In genomic region chr5:42057254-42057690, GRCh38 we compare ENCODE assay signal across 8 cellular contexts.
DNase-seq lines count a peak whose midpoint lies in the region; ATAC-seq and TF ChIP-seq lines count a peak whose summit lies in the region.

No MANE protein-coding gene starts in this region.

- no peaks in the 10 kb centered on the region for H3K79me2 ChIP-seq in neural cell (replicated peaks; ENCODE audit: insufficient read depth, low read length)

- no peaks in the 10 kb centered on the region for H3K9me3 Mint-ChIP-seq in CD4-positive, CD25-positive, alpha-beta regulatory T cell
- no peaks in the 10 kb centered on the region for H3K9me3 Mint-ChIP-seq in activated CD8-positive, alpha-beta T cell treated with anti-CD3 and anti-CD28 coated beads for 36 hours

- H3K27me3 ChIP-seq in CD4-positive, CD25-positive, alpha-beta regulatory T cell (ENCODE audit: control insufficient read depth, insufficient read depth, low read length): no peaks in the 10 kb centered on the region
- H3K27me3 ChIP-seq in neural cell (ENCODE audit: insufficient read depth, low read depth, low read length) (no peaks in the 10 kb centered on the region), upper lobe of right lung (no peaks in the 10 kb centered on the region)

- ATAC-seq in CD4-positive, CD25-positive, alpha-beta regulatory T cell (ENCODE audit: low read depth in 2 of 2): peak; percentile 62 to 72
- peak; percentile 90 for ATAC-seq in GM19035 (IDR thresholded peaks at IDR 0.05; ENCODE audit: unreplicated experiment)
- peak; percentile 97 for ATAC-seq in HG03139 (IDR thresholded peaks at IDR 0.05; ENCODE audit: unreplicated experiment)
- peak; percentile 90 for ATAC-seq in activated CD8-positive, alpha-beta T cell treated with anti-CD3 and anti-CD28 coated beads for 36 hours
- peak; percentile 89 for ATAC-seq in upper lobe of right lung

- no peaks in the 10 kb centered on the region for H4K20me1 ChIP-seq in neural cell (ENCODE audit: insufficient read depth)

- peak; percentile 60 for TF ChIP-seq CTCF in activated CD8-positive, alpha-beta T cell treated with anti-CD3 and anti-CD28 coated beads for 36 hours (IDR thresholded peaks at IDR 0.05)
- TF ChIP-seq CTCF in epithelial cell of esophagus (IDR thresholded peaks at IDR 0.05; ENCODE audit: insufficient read depth, low read depth, low read length, missing control alignments) (peak; percentile 95), neural cell (IDR thresholded peaks at IDR 0.05; ENCODE audit: poor library complexity, severe bottlenecking) (peak; percentile 52), upper lobe of right lung (IDR thresholded peaks at IDR 0.05) (peak; percentile 65)

- no peak overlapping the region for H3K27ac ChIP-seq in CD4-positive, CD25-positive, alpha-beta regulatory T cell (ENCODE audit: insufficient read depth, low read length, poor library complexity, severe bottlenecking)
- no peak overlapping the region for H3K27ac ChIP-seq in neural cell (ENCODE audit: low read length)
- no peak overlapping the region for H3K27ac ChIP-seq in upper lobe of right lung

- CTCF ChIA-PET in activated CD8-positive, alpha-beta T cell treated with anti-CD3 and anti-CD28 coated beads for 36 hours (lab: Charles Lee): interaction anchor here (0.6 to 5.7 kb wide), 45 partner anchors 9 to 833 kb away, joined by 3 to 122 read pairs (median 4); no protein-coding TSS in a partner anchor

- no peak overlapping the region for H3K27ac Mint-ChIP-seq in CD4-positive, CD25-positive, alpha-beta regulatory T cell
- no peak overlapping the region for H3K27ac Mint-ChIP-seq in activated CD8-positive, alpha-beta T cell treated with anti-CD3 and anti-CD28 coated beads for 36 hours

- no peaks in the 10 kb centered on the region for H3K36me3 Mint-ChIP-seq in CD4-positive, CD25-positive, alpha-beta regulatory T cell
- no peaks in the 10 kb centered on the region for H3K36me3 Mint-ChIP-seq in activated CD8-positive, alpha-beta T cell treated with anti-CD3 and anti-CD28 coated beads for 36 hours (ENCODE audit: low read depth)

- no peak overlapping the region for H2AFZ ChIP-seq in neural cell (ENCODE audit: low read depth, low read length)

- H3K4me3 Mint-ChIP-seq in CD4-positive, CD25-positive, alpha-beta regulatory T cell: no peak overlapping the region
- no peak overlapping the region for H3K4me3 Mint-ChIP-seq in activated CD8-positive, alpha-beta T cell treated with anti-CD3 and anti-CD28 coated beads for 36 hours

- H3K9me3 ChIP-seq in CD4-positive, CD25-positive, alpha-beta regulatory T cell (ENCODE audit: control insufficient read depth in 2 of 2, low read length in 2 of 2): no peaks in the 10 kb centered on the region
- H3K9me3 ChIP-seq in neural cell (ENCODE audit: low read length): no peaks in the 10 kb centered on the region
- H3K9me3 ChIP-seq in upper lobe of right lung: no peaks in the 10 kb centered on the region

- intact Hi-C loops in activated CD8-positive, alpha-beta T cell treated with anti-CD3 and anti-CD28 coated beads for 36 hours (cut with micrococcal nuclease): loop anchor here (2.0 kb wide), 1 partner anchor 200 kb away; no protein-coding TSS in a partner anchor
- intact Hi-C loops in upper lobe of right lung (cut with DNase I): no loop called here

- no peaks in the 10 kb centered on the region for H3K36me3 ChIP-seq in CD4-positive, CD25-positive, alpha-beta regulatory T cell (ENCODE audit: control insufficient read depth, insufficient read depth, low read length)
- H3K36me3 ChIP-seq in neural cell (ENCODE audit: insufficient read depth, low read length) (no peaks in the 10 kb centered on the region), upper lobe of right lung (no peaks in the 10 kb centered on the region)

- H3K9me2 ChIP-seq in neural cell (ENCODE audit: insufficient read depth, low read length): no peaks in the 10 kb centered on the region

- DNase-seq in CD4-positive, CD25-positive, alpha-beta regulatory T cell: peak; percentile 25 to 60 (median 55)
- DNase-seq in NCI-H69 (lab: John Stamatoyannopoulos, UW): peak; percentile 68
- peak; percentile 72 for DNase-seq in activated CD8-positive, alpha-beta T cell treated with anti-CD3 and anti-CD28 coated beads for 36 hours
- DNase-seq in epithelial cell of esophagus (ENCODE audit: low read depth): peak; percentile 68
- no peak for DNase-seq in upper lobe of right lung

- POLR2A ChIA-PET in activated CD8-positive, alpha-beta T cell treated with anti-CD3 and anti-CD28 coated beads for 36 hours (lab: Charles Lee): no interaction called here

- no peak overlapping the region for H3K4me3 ChIP-seq in CD4-positive, CD25-positive, alpha-beta regulatory T cell (ENCODE audit: low read depth, low read length)
- H3K4me3 ChIP-seq in epithelial cell of esophagus (ENCODE audit: low read length): no peak overlapping the region
- no peak overlapping the region for H3K4me3 ChIP-seq in neural cell (ENCODE audit: low read length)
- H3K4me3 ChIP-seq in upper lobe of right lung: no peak overlapping the region

- H3K9ac ChIP-seq in neural cell (ENCODE audit: low read length): no peak overlapping the region

- H3K4me1 Mint-ChIP-seq in CD4-positive, CD25-positive, alpha-beta regulatory T cell: no peaks in the 10 kb centered on the region
- no peaks in the 10 kb centered on the region for H3K4me1 Mint-ChIP-seq in activated CD8-positive, alpha-beta T cell treated with anti-CD3 and anti-CD28 coated beads for 36 hours (ENCODE audit: low read depth)

- no peaks in the 10 kb centered on the region for H3K4me1 ChIP-seq in CD4-positive, CD25-positive, alpha-beta regulatory T cell (ENCODE audit: control insufficient read depth, insufficient read depth, low read length, poor library complexity, severe bottlenecking)
- no peaks in the 10 kb centered on the region for H3K4me1 ChIP-seq in upper lobe of right lung

- TF ChIP-seq RAD21 in neural cell (conservative IDR thresholded peaks at IDR 0.05): no peak

- no peak for TF ChIP-seq EP300 in neural cell (conservative IDR thresholded peaks at IDR 0.05; ENCODE audit: poor library complexity, severe bottlenecking)

- H3F3A ChIP-seq in neural cell (ENCODE audit: insufficient read depth, low read length, poor library complexity, severe bottlenecking): no peaks in the 10 kb centered on the region

- peaks cover 5% of the 10 kb centered on the region for H3K27me3 Mint-ChIP-seq in CD4-positive, CD25-positive, alpha-beta regulatory T cell
- H3K27me3 Mint-ChIP-seq in activated CD8-positive, alpha-beta T cell treated with anti-CD3 and anti-CD28 coated beads for 36 hours: peaks cover 7% of the 10 kb centered on the region

- no peak overlapping the region for H3K4me2 ChIP-seq in neural cell (ENCODE audit: low read length)

TF ChIP-seq in neural cell, 6 proteins besides CTCF, POLR2A, EP300 and RAD21:
- TF ChIP-seq SMC3 (conservative IDR thresholded peaks at IDR 0.05; ENCODE audit: poor library complexity) (peak; percentile 31), EZH2 (IDR thresholded peaks at IDR 0.05; ENCODE audit: borderline replicate concordance, insufficient read depth, low read length, poor library complexity, severe bottlenecking) (no peak)
TF ChIP-seq in neural cell: peak in this region for 1.
